20 cellular contexts compared by ENCODE assay signal in the genomic region with DNA sequence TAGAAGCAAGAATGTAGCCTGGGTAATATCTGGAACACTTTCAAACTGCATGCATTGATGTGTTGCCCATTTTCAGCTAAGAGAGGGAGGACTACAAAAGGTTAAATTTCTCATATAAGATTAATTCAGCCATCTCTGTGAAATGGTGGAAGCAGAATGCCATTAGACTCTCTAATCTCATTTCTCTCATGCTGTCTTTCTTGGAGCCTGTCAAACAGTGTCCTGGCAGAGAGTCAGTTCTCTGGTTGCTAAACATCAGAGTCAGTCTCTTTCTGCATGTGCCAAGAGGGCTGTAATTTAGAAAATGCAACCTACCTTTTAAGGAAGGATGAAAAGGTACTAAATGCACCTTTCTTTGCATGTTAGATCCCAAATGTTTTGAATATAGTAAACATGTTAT. TPM values are rescaled to one million over a fixed set of nuclear protein-coding genes. Genes with fewer than 3 reads are reported as not detected.
DNase-seq lines count a peak whose midpoint lies in the region; ATAC-seq, FAIRE-seq and TF ChIP-seq lines count a peak whose summit lies in the region.
"Had no signal": no experiment of that assay in that cellular context is flagged by ENCODE, and none has a peak within 500 bp of the region (broad histone marks: within the 10 kb centered on the region; RNA-seq: fewer than 3 reads in every experiment).

No MANE protein-coding gene starts in this region.

- POLR2A ChIA-PET in HEK293T (lab: Yijun Ruan, JAX), result no interaction called here

- H3K27ac ChIP-seq in angular gyrus (ENCODE audit: low read depth, low read length), result peak overlapping the region; percentile 75
- H3K27ac ChIP-seq in temporal lobe (ENCODE audit: low read depth, low read length), result peak overlapping the region; percentile 79
- H3K27ac ChIP-seq in small intestine (ENCODE audit: low read depth in 1 of 2, low read length in 1 of 2), result no peak overlapping the region
- H3K27ac ChIP-seq: 22Rv1, BLaER1, colonic mucosa, gastrocnemius medialis, WERI-Rb-1 had no signal

- intact Hi-C loops in left cardiac atrium (cut with DNase I), result no loop called here

- H3K4me1 ChIP-seq in small intestine (ENCODE audit: control insufficient read depth in 2 of 2, insufficient read depth in 1 of 2, low read depth in 1 of 2, low read length in 1 of 2), result no peaks in the 10 kb centered on the region
- H3K4me1 ChIP-seq: BLaER1, colonic mucosa had no signal

- CTCF ChIA-PET in HEK293T (lab: Yijun Ruan, JAX), result no interaction called here

- H3K4me3 ChIP-seq in small intestine (ENCODE audit: low read depth in 1 of 2, low read length in 2 of 2), result no peak overlapping the region
- H3K4me3 ChIP-seq: BLaER1, colonic mucosa, gastrocnemius medialis had no signal

- peak; percentile 10 for DNase-seq in DMS 273 (lab: John Stamatoyannopoulos, UW; ENCODE audit: unreplicated experiment)
- DNase-seq in DMS 273 treated with DMSO at 0.1 percent for 48 hours (lab: John Stamatoyannopoulos, UW), result no peak
- DNase-seq in left cardiac atrium, result no peak
- DNase-seq in HEK293T (ENCODE audit: extremely low spot score), result no peak
- no peak for DNase-seq in small intestine
- DNase-seq in EL, result no peak
- DNase-seq: activated CD4-positive, alpha-beta T cell treated with anti-CD3 and anti-CD28 coated beads, Interleukin-2, amount 50 U/mL, for 48 hours; activated T-cell treated with anti-CD3 and anti-CD28 coated beads for 4 hours; colonic mucosa; DMS153; gastrocnemius medialis; NCI-H146; NCI-H345; stimulated activated CD4-positive, alpha-beta T cell treated with anti-CD3 and anti-CD28 coated beads, Interleukin-2, amount 100 ng/mL, for 48 hours; WERI-Rb-1 had no signal

- no peaks in the 10 kb centered on the region for H3K9me3 ChIP-seq in small intestine (ENCODE audit: control insufficient read depth, low read depth)
- H3K9me3 ChIP-seq: BLaER1, colonic mucosa, gastrocnemius medialis had no signal

- H3K27me3 ChIP-seq in small intestine (ENCODE audit: control insufficient read depth in 2 of 2, insufficient read depth in 2 of 2, low read length in 2 of 2), result no peaks in the 10 kb centered on the region
- H3K27me3 ChIP-seq: BLaER1, colonic mucosa, gastrocnemius medialis had no signal

- peak; percentile 74 to 75 for ATAC-seq in left cardiac atrium

- no peak for FAIRE-seq in small intestine (lab: Jason Lieb, UNC)
- FAIRE-seq: endothelial cell of umbilical vein had no signal

- H3K36me3 ChIP-seq in small intestine (ENCODE audit: control insufficient read depth in 2 of 2, insufficient read depth in 2 of 2, low read length in 2 of 2), result no peaks in the 10 kb centered on the region
- H3K36me3 ChIP-seq: BLaER1, colonic mucosa, gastrocnemius medialis had no signal

TF ChIP-seq in HEK293T, 16 proteins besides CTCF, POLR2A, EP300 and RAD21:
- TF ChIP-seq HDGF (IDR thresholded peaks at IDR 0.05; ENCODE audit: borderline replicate concordance), result no peak
- TF ChIP-seq FOXA1 (IDR thresholded peaks at IDR 0.05), result no peak
- no peak for TF ChIP-seq SUZ12 (IDR thresholded peaks at IDR 0.05)
- no peak for TF ChIP-seq NFRKB (IDR thresholded peaks at IDR 0.05)
- TF ChIP-seq TARDBP (IDR thresholded peaks at IDR 0.05), result no peak
- no peak for TF ChIP-seq PKNOX1 (IDR thresholded peaks at IDR 0.05)
- TF ChIP-seq FOXM1 (IDR thresholded peaks at IDR 0.05; ENCODE audit: borderline replicate concordance), result no peak
- no peak for TF ChIP-seq SP1 (IDR thresholded peaks at IDR 0.05)
- TF ChIP-seq ARNT (IDR thresholded peaks at IDR 0.05), result no peak
- TF ChIP-seq LEF1 (IDR thresholded peaks at IDR 0.05; ENCODE audit: borderline replicate concordance), result no peak

RNA-seq across cellular contexts. Expression of gene GARNL3, which starts 0.9 kb away (rescaled TPM):
- total RNA-seq in left cardiac atrium, result 10 to 100 TPM; 10.0 to 11.2 TPM
- total RNA-seq in temporal lobe, result 49.7 TPM
- 1 to 10 TPM; 1.6 to 4.9 (median 2.0) TPM for polyA plus RNA-seq in small intestine

Comparison
In these comparisons a context has a peak if more than half of its experiments do, and no peak if none do; other contexts are left out.
1. H3K27ac ChIP-seq: peak in angular gyrus (single experiment) and temporal lobe (single experiment); none in small intestine (0 of 2).